Comparison of ENCODE assay signal across 8 cellular contexts in genomic region chr7:92527300-92528187, GRCh38. TPM values are rescaled to one million over a fixed set of nuclear protein-coding genes. Genes with fewer than 3 reads are reported as not detected.
A peak's percentile ranks its signal among the peaks of the same experiment; 100 is the strongest.
DNase-seq lines count a peak whose midpoint lies in the region; ATAC-seq and TF ChIP-seq lines count a peak whose summit lies in the region.

No MANE protein-coding gene starts in this region.

- H3K18ac ChIP-seq in mesendoderm (ENCODE audit: low read length) = no peak overlapping the region

- peak overlapping the region; percentile 87 for H3K4me3 Mint-ChIP-seq in activated CD4-positive, alpha-beta memory T cell treated with anti-CD3 and anti-CD28 coated beads, Interleukin-2, amount 10 ng/mL, durations not matched to agents 7 days and 5 days

- peak overlapping the region; percentile 82 for H3K9ac ChIP-seq in mesendoderm (ENCODE audit: low read length)

- H2BK120ac ChIP-seq in mesendoderm (ENCODE audit: low read depth, low read length) = no peak overlapping the region

- intact Hi-C loops in A673 (cut with micrococcal nuclease; ENCODE audit: unreplicated experiment) = no loop called here

- peak overlapping the region; percentile 94 for H3K56ac ChIP-seq in mesendoderm (ENCODE audit: low read length)

- H3K79me1 ChIP-seq in mesendoderm (ENCODE audit: low read length) = no peaks in the 10 kb centered on the region

- H3K27me3 Mint-ChIP-seq in activated CD4-positive, alpha-beta memory T cell treated with anti-CD3 and anti-CD28 coated beads, Interleukin-2, amount 10 ng/mL, durations not matched to agents 7 days and 5 days = no peaks in the 10 kb centered on the region

- ATAC-seq in GM18519 (IDR thresholded peaks at IDR 0.05; ENCODE audit: low FRiP score, unreplicated experiment) (peak; percentile 39), HG03159 (IDR thresholded peaks at IDR 0.05; ENCODE audit: unreplicated experiment) (peak; percentile 28)

- no peak overlapping the region for H2BK15ac ChIP-seq in mesendoderm (replicated peaks; ENCODE audit: low read depth)

- peak overlapping the region; percentile 73 for H3K4me3 ChIP-seq in A673 (ENCODE audit: low read depth, low read length, poor library complexity, severe bottlenecking)
- H3K4me3 ChIP-seq in mesendoderm (ENCODE audit: low read length) = peak overlapping the region; percentile 90

- peaks cover 30% of the 10 kb centered on the region for H3K4me1 Mint-ChIP-seq in activated CD4-positive, alpha-beta memory T cell treated with anti-CD3 and anti-CD28 coated beads, Interleukin-2, amount 10 ng/mL, durations not matched to agents 7 days and 5 days

- peak overlapping the region; percentile 84 for H4K8ac ChIP-seq in mesendoderm (ENCODE audit: low read depth, low read length)

- no peak overlapping the region for H3K23ac ChIP-seq in mesendoderm (ENCODE audit: low read length)

- H3K9me3 ChIP-seq in A673 (ENCODE audit: low read depth, low read length, poor library complexity, severe bottlenecking) = no peaks in the 10 kb centered on the region

- H3K4me2 ChIP-seq in mesendoderm (ENCODE audit: low read length) = peak overlapping the region; percentile 95

- peak overlapping the region; percentile 83 for H3K27ac Mint-ChIP-seq in activated CD4-positive, alpha-beta memory T cell treated with anti-CD3 and anti-CD28 coated beads, Interleukin-2, amount 10 ng/mL, durations not matched to agents 7 days and 5 days

- POLR2A ChIA-PET in A673 (lab: Charles Lee; ENCODE audit: low non-redundant PET) = interaction anchor here (0.5 kb wide), 1 partner anchor 171 kb away, joined by 3 read pairs; no protein-coding TSS in a partner anchor
- POLR2A ChIA-PET in activated CD4-positive, alpha-beta memory T cell treated with anti-CD3 and anti-CD28 coated beads, Interleukin-2, amount 10 ng/mL, durations not matched to agents 7 days and 5 days (lab: Charles Lee) = interaction anchor here (1.0 to 4.4 kb wide), 18 partner anchors 10 to 619 kb away, joined by 3 to 33 read pairs (median 6); partner anchors contain the start of genes AKAP9, ANKIB1, FAM133B and GATAD1

- no peaks in the 10 kb centered on the region for H3K79me2 ChIP-seq in mesendoderm (ENCODE audit: control insufficient read depth, insufficient read depth, low read length)

- TSS peak; percentile 48 for BruUV-seq in A673 (replicated peaks; lab: Mats Ljungman, UMichigan)

- H3K27ac ChIP-seq in A673 (ENCODE audit: low read depth, low read length, poor library complexity, severe bottlenecking) (peak overlapping the region; percentile 66), mesendoderm (ENCODE audit: low read depth, low read length) (peak overlapping the region; percentile 30)

- DNase-seq in A673 (ENCODE audit: low spot score) (peak; percentile 74), NCI-H69 (lab: John Stamatoyannopoulos, UW) (peak; percentile 75), mesendoderm (peak; percentile 65)
- DNase-seq in activated CD4-positive, alpha-beta memory T cell treated with anti-CD3 and anti-CD28 coated beads, Interleukin-2, amount 10 ng/mL, durations not matched to agents 7 days and 5 days = peak; percentile 58
- DNase-seq in effector CD8-positive, alpha-beta T cell (lab: John Stamatoyannopoulos, UW) = peak; percentile 29
- peak; percentile 30 to 31 for DNase-seq in stimulated activated CD8-positive, alpha-beta memory T cell treated with anti-CD3 and anti-CD28 coated beads, Interleukin-15, amount 100 ng/mL, for 48 hours (ENCODE audit: low read depth in 2 of 2)

- H3K4ac ChIP-seq in mesendoderm (ENCODE audit: low read depth, low read length) = no peak overlapping the region

- no peak overlapping the region for H4K5ac ChIP-seq in mesendoderm (ENCODE audit: low read length)

- H3K36me3 ChIP-seq in A673 (ENCODE audit: insufficient read depth, low read length, poor library complexity, severe bottlenecking) = peaks cover 8% of the 10 kb centered on the region
- H3K36me3 ChIP-seq in mesendoderm (ENCODE audit: control insufficient read depth, insufficient read depth, low read length) = peaks cover 2% of the 10 kb centered on the region

- CTCF ChIA-PET in A673 (lab: Charles Lee) = interaction anchor here (0.6 kb wide), 1 partner anchor 21 kb away, joined by 3 read pairs; no protein-coding TSS in a partner anchor
- CTCF ChIA-PET in activated CD4-positive, alpha-beta memory T cell treated with anti-CD3 and anti-CD28 coated beads, Interleukin-2, amount 10 ng/mL, durations not matched to agents 7 days and 5 days (lab: Charles Lee) = interaction anchor here (1.2 to 2.5 kb wide), 12 partner anchors 11 to 705 kb away, joined by 3 to 32 read pairs (median 6); partner anchors contain the start of genes FAM133B, GATAD1 and VPS50

- H2AK5ac ChIP-seq in mesendoderm (ENCODE audit: low read length) = no peak overlapping the region

- no peaks in the 10 kb centered on the region for H3K27me3 ChIP-seq in A673 (replicated peaks; ENCODE audit: insufficient read depth, low read depth, low read length, poor library complexity)
- H3K27me3 ChIP-seq in mesendoderm (ENCODE audit: insufficient read depth, low read length, poor library complexity) = no peaks in the 10 kb centered on the region

- no CpG with 5 or more reads among the region's 31 CpGs for WGBS in mesendoderm (ENCODE audit: extremely low coverage, insufficient coverage, low lambda C conversion rate)

- TF ChIP-seq CTCF in A673 (conservative IDR thresholded peaks at IDR 0.05; ENCODE audit: low read depth, low read length) = peak; percentile 13; the same call in 1 of the 2 replicates

- H3K4me1 ChIP-seq in A673 (ENCODE audit: insufficient read depth, low read length, poor library complexity, severe bottlenecking) = peaks cover 23% of the 10 kb centered on the region
- H3K4me1 ChIP-seq in mesendoderm (ENCODE audit: control insufficient read depth, low read depth, low read length) = no peaks in the 10 kb centered on the region

- no peaks in the 10 kb centered on the region for H3K9me3 Mint-ChIP-seq in activated CD4-positive, alpha-beta memory T cell treated with anti-CD3 and anti-CD28 coated beads, Interleukin-2, amount 10 ng/mL, durations not matched to agents 7 days and 5 days

- no peak overlapping the region for H2BK5ac ChIP-seq in mesendoderm (ENCODE audit: low read length)

- H3K36me3 Mint-ChIP-seq in activated CD4-positive, alpha-beta memory T cell treated with anti-CD3 and anti-CD28 coated beads, Interleukin-2, amount 10 ng/mL, durations not matched to agents 7 days and 5 days (ENCODE audit: low read depth) = peaks cover 18% of the 10 kb centered on the region

RNA-seq across cellular contexts. Expression of gene PEX1, which starts 0.8 kb away (rescaled TPM):
- 9.0 and 15.9 TPM in 2 replicates for total RNA-seq in A673 (2021)
- 10 to 100 TPM; 15.0 to 16.4 TPM for total RNA-seq in activated CD4-positive, alpha-beta memory T cell treated with anti-CD3 and anti-CD28 coated beads, Interleukin-2, amount 10 ng/mL, durations not matched to agents 7 days and 5 days
- polyA plus RNA-seq in mesendoderm (2013, experiment 1 of 2) = 13.5 TPM
- polyA plus RNA-seq in mesendoderm (2013, experiment 2 of 2) = 14.8 TPM

RNA-seq across cellular contexts. Expression of gene RBM48, which starts 1.1 kb away (rescaled TPM):
- total RNA-seq in A673 (2021) = 12.1 and 14.4 TPM in 2 replicates
- 10 to 100 TPM; 15.0 to 17.8 TPM for total RNA-seq in activated CD4-positive, alpha-beta memory T cell treated with anti-CD3 and anti-CD28 coated beads, Interleukin-2, amount 10 ng/mL, durations not matched to agents 7 days and 5 days
- polyA plus RNA-seq in mesendoderm (2013, experiment 1 of 2) = 10.8 TPM
- polyA plus RNA-seq in mesendoderm (2013, experiment 2 of 2) = 9.8 TPM

RNA-seq across cellular contexts. Expression of gene ERVW-1, which starts 49.8 kb away (rescaled TPM):
- total RNA-seq in A673 (2021) = not detected in 2 replicates
- not detected for total RNA-seq in activated CD4-positive, alpha-beta memory T cell treated with anti-CD3 and anti-CD28 coated beads, Interleukin-2, amount 10 ng/mL, durations not matched to agents 7 days and 5 days
- 1.00 TPM for polyA plus RNA-seq in mesendoderm (2013, experiment 1 of 2)
- 1.0 TPM for polyA plus RNA-seq in mesendoderm (2013, experiment 2 of 2)

Comparison
In these comparisons a context has a peak if more than half of its experiments do, and no peak if none do; other contexts are left out.
1. Peak in every context shown above with its lines: DNase-seq, ATAC-seq, H3K4me3 ChIP-seq and H3K27ac ChIP-seq.